Comparison of ENCODE assay signal across 9 cellular contexts in the genomic region with DNA sequence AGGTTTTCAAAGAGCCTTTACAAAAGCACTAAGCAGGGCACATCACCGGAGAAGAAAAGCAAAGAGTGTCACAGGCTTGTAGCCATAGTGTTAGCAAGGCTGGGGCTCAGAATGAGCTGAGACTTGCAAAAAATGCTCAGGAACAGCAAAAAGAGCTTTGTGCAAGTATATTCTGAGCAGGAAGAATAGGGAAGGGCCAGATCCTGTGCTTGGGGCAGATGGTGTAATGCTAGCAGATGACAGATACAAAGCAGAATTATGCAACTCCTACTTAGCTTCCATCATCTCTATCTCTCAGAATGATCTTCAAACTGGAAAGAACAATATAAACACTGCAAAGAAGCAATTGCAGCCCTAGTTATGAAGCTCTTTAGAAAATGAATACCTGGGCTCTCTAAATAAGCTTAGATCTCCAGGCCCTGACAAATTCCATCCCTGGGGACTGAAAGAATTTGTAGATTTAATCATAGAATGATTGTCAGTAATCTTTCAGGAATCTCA. TPM values are rescaled to one million over a fixed set of nuclear protein-coding genes. Genes with fewer than 3 reads are reported as not detected.
A peak's percentile ranks its signal among the peaks of the same experiment; 100 is the strongest.
DNase-seq lines count a peak whose midpoint lies in the region; ATAC-seq and TF ChIP-seq lines count a peak whose summit lies in the region.
"Had no signal": no experiment of that assay in that cellular context is flagged by ENCODE, and none has a peak within 500 bp of the region (broad histone marks: within the 10 kb centered on the region; RNA-seq: fewer than 3 reads in every experiment).

No MANE protein-coding gene starts in this region.

- H3K4me3 Mint-ChIP-seq in activated CD4-positive, alpha-beta T cell treated with anti-CD3 and anti-CD28 coated beads, Interleukin-2, amount 10 ng/mL, durations not matched to agents 24 days and 14 days, result peak overlapping the region; percentile 68
- H3K4me3 Mint-ChIP-seq in T-helper 1 cell treated with Interleukin-12 subunit alpha and Interleukin-12 subunit beta and Interleukin-4 antibody, amounts not matched to agents 30 μg/mL and 1 μg/mL, for 36 hours, result peak overlapping the region; percentile 49
- H3K4me3 Mint-ChIP-seq in glutamatergic neuron (ENCODE audit: unreplicated experiment), result peak overlapping the region; percentile 43

- no peaks in the 10 kb centered on the region for H3K36me3 Mint-ChIP-seq in activated CD4-positive, alpha-beta T cell treated with anti-CD3 and anti-CD28 coated beads, Interleukin-2, amount 10 ng/mL, durations not matched to agents 24 days and 14 days (ENCODE audit: low read depth)
- H3K36me3 Mint-ChIP-seq in T-helper 1 cell treated with Interleukin-12 subunit alpha and Interleukin-12 subunit beta and Interleukin-4 antibody, amounts not matched to agents 30 μg/mL and 1 μg/mL, for 36 hours (ENCODE audit: low read depth), result no peaks in the 10 kb centered on the region
- H3K36me3 Mint-ChIP-seq in glutamatergic neuron (ENCODE audit: unreplicated experiment), result no peaks in the 10 kb centered on the region

- H3K4me1 Mint-ChIP-seq in activated CD4-positive, alpha-beta T cell treated with anti-CD3 and anti-CD28 coated beads, Interleukin-2, amount 10 ng/mL, durations not matched to agents 24 days and 14 days, result peaks cover 24% of the 10 kb centered on the region
- peaks cover 23% of the 10 kb centered on the region for H3K4me1 Mint-ChIP-seq in T-helper 1 cell treated with Interleukin-12 subunit alpha and Interleukin-12 subunit beta and Interleukin-4 antibody, amounts not matched to agents 30 μg/mL and 1 μg/mL, for 36 hours (ENCODE audit: low read depth)
- peaks cover 14% of the 10 kb centered on the region for H3K4me1 Mint-ChIP-seq in glutamatergic neuron (ENCODE audit: low read depth, unreplicated experiment)

- TF ChIP-seq CTCF in glutamatergic neuron (IDR thresholded peaks at IDR 0.05; ENCODE audit: partially characterized antibody, unreplicated experiment), result no peak

- H3K9me3 Mint-ChIP-seq in activated CD4-positive, alpha-beta T cell treated with anti-CD3 and anti-CD28 coated beads, Interleukin-2, amount 10 ng/mL, durations not matched to agents 24 days and 14 days, result peaks cover 9% of the 10 kb centered on the region
- H3K9me3 Mint-ChIP-seq in T-helper 1 cell treated with Interleukin-12 subunit alpha and Interleukin-12 subunit beta and Interleukin-4 antibody, amounts not matched to agents 30 μg/mL and 1 μg/mL, for 36 hours, result no peaks in the 10 kb centered on the region
- H3K9me3 Mint-ChIP-seq in glutamatergic neuron (ENCODE audit: unreplicated experiment), result no peaks in the 10 kb centered on the region

- peak overlapping the region; percentile 90 for H3K27ac Mint-ChIP-seq in activated CD4-positive, alpha-beta T cell treated with anti-CD3 and anti-CD28 coated beads, Interleukin-2, amount 10 ng/mL, durations not matched to agents 24 days and 14 days
- peak overlapping the region; percentile 90 for H3K27ac Mint-ChIP-seq in T-helper 1 cell treated with Interleukin-12 subunit alpha and Interleukin-12 subunit beta and Interleukin-4 antibody, amounts not matched to agents 30 μg/mL and 1 μg/mL, for 36 hours
- H3K27ac Mint-ChIP-seq in glutamatergic neuron (ENCODE audit: unreplicated experiment), result peak overlapping the region; percentile 78

- no peaks in the 10 kb centered on the region for H3K27me3 Mint-ChIP-seq in activated CD4-positive, alpha-beta T cell treated with anti-CD3 and anti-CD28 coated beads, Interleukin-2, amount 10 ng/mL, durations not matched to agents 24 days and 14 days
- H3K27me3 Mint-ChIP-seq in T-helper 1 cell treated with Interleukin-12 subunit alpha and Interleukin-12 subunit beta and Interleukin-4 antibody, amounts not matched to agents 30 μg/mL and 1 μg/mL, for 36 hours (ENCODE audit: low read depth), result no peaks in the 10 kb centered on the region
- H3K27me3 Mint-ChIP-seq in glutamatergic neuron (ENCODE audit: unreplicated experiment), result no peaks in the 10 kb centered on the region

- H3K27ac ChIP-seq in skin epidermis, result peak overlapping the region in 15 of 21 experiments; percentile 0 to 89 (median 66)

- no peak overlapping the region for H3K4me3 ChIP-seq in skin epidermis

- intact Hi-C loops in activated CD4-positive, alpha-beta T cell treated with anti-CD3 and anti-CD28 coated beads, Interleukin-2, amount 10 ng/mL, durations not matched to agents 24 days and 14 days (cut with micrococcal nuclease), result loop anchor here (2.0 to 5.0 kb wide), 2 partner anchors 24 to 75 kb away; a partner anchor contains a TSS

- peak; percentile 64 for DNase-seq in activated CD4-positive, alpha-beta T cell treated with anti-CD3 and anti-CD28 coated beads, Interleukin-2, amount 10 ng/mL, durations not matched to agents 24 days and 14 days
- no peak for DNase-seq in activated CD4-positive, alpha-beta T cell treated with anti-CD3 and anti-CD28 coated beads for 1 hour
- DNase-seq in glutamatergic neuron, result no peak
- no peak for DNase-seq in activated effector memory CD4-positive, alpha-beta T cell treated with anti-CD3 and anti-CD28 coated beads, Interleukin-2, amount 50 U/mL, for 16 hours
- DNase-seq: NCI-H1930 had no signal

- ATAC-seq in GM21576 (IDR thresholded peaks at IDR 0.05; ENCODE audit: unreplicated experiment), result no peak
- no peak for ATAC-seq in GM21528 (IDR thresholded peaks at IDR 0.05; ENCODE audit: low FRiP score, unreplicated experiment)

RNA-seq across cellular contexts. Expression of a gene that starts 23.7 kb away (rescaled TPM):
- total RNA-seq in activated CD4-positive, alpha-beta T cell treated with anti-CD3 and anti-CD28 coated beads, Interleukin-2, amount 10 ng/mL, durations not matched to agents 24 days and 14 days, result 11.4 and 14.8 TPM in 2 replicates
- 19.0 TPM for total RNA-seq in glutamatergic neuron (ENCODE audit: unreplicated experiment)
